8 cellular contexts compared by ENCODE assay signal in the genomic region with DNA sequence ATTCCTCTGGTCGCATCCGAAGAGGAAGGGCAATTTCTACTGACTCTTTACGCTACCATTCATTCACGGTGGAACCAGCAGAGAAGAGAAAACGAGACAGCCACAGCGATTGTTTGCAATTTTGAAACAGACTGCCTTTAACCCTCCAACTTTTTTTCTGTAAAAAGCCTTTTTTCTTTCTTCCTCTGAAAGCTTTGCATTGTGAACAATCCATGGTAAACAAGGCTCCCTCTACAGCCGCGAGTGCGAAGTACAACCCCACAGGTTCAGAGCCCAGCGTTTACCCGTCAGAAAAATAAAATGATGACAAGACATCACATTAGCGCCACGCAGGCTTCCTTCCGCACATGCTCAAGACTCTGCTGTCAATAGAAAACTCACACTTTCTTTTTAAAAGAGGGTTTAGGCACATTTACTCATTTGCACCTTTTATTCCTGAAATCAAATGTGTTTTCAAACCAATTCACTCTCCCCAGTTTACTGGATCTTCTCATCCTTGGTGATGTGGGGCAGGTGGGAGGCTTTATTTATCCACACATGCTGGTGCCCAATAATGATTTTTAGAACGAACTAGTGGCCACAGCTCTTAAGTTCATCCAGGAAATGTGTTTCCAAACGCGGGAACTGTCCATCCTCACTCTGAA.
DNase-seq lines count a peak whose midpoint lies in the region; ATAC-seq and TF ChIP-seq lines count a peak whose summit lies in the region.

No MANE protein-coding gene starts in this region.

- peaks cover 28% of the 10 kb centered on the region for H3K4me1 Mint-ChIP-seq in activated CD4-positive, alpha-beta T cell treated with anti-CD3 and anti-CD28 coated beads, Interleukin-2, amount 10 ng/mL, durations not matched to agents 7 days and 5 days

- no peaks in the 10 kb centered on the region for H3K9me3 Mint-ChIP-seq in activated CD4-positive, alpha-beta T cell treated with anti-CD3 and anti-CD28 coated beads, Interleukin-2, amount 10 ng/mL, durations not matched to agents 7 days and 5 days

- H3K27ac Mint-ChIP-seq in activated CD4-positive, alpha-beta T cell treated with anti-CD3 and anti-CD28 coated beads, Interleukin-2, amount 10 ng/mL, durations not matched to agents 7 days and 5 days: peak overlapping the region; percentile 87

- peak overlapping the region; percentile 79 for H3K4me3 Mint-ChIP-seq in activated CD4-positive, alpha-beta T cell treated with anti-CD3 and anti-CD28 coated beads, Interleukin-2, amount 10 ng/mL, durations not matched to agents 7 days and 5 days

- 2 to 4% methylated on average over 17 of the region's 17 CpGs for WGBS in lower leg skin, 2 donors

- intact Hi-C loops in lower leg skin (cut with DNase I; ENCODE audit: low total_unique reads): no loop called here

- H3K4me3 ChIP-seq in GM12875 (ENCODE audit: low read depth, low read length) (no peak overlapping the region), lower leg skin (ENCODE audit: low read depth, poor library complexity, severe bottlenecking) (no peak overlapping the region)

- CTCF ChIA-PET in activated CD4-positive, alpha-beta T cell treated with anti-CD3 and anti-CD28 coated beads, Interleukin-2, amount 10 ng/mL, durations not matched to agents 7 days and 5 days (lab: Charles Lee): interaction anchor here (0.8 to 1.1 kb wide), 2 partner anchors 437 to 746 kb away, joined by 3 to 4 read pairs; no protein-coding TSS in a partner anchor

- DNase-seq in NCI-H748 treated with DMSO at 0.1 percent for 48 hours (lab: John Stamatoyannopoulos, UW) (peak; percentile 62), dermis microvascular lymphatic vessel endothelial cell (ENCODE audit: low read depth in 2 of 2) (peak; percentile 75 to 90), lower leg skin (ENCODE audit: low spot score in 2 of 2) (peak; percentile 80 to 94)
- peak; percentile 88 for DNase-seq in activated CD4-positive, alpha-beta T cell treated with anti-CD3 and anti-CD28 coated beads, Interleukin-2, amount 10 ng/mL, durations not matched to agents 7 days and 5 days
- peak; percentile 71 to 85 for DNase-seq in stimulated activated CD4-positive, alpha-beta T cell treated with anti-CD3 and anti-CD28 coated beads, Interleukin-4, amount 100 ng/mL, for 4 hours

- H3K36me3 Mint-ChIP-seq in activated CD4-positive, alpha-beta T cell treated with anti-CD3 and anti-CD28 coated beads, Interleukin-2, amount 10 ng/mL, durations not matched to agents 7 days and 5 days (ENCODE audit: low read depth): peaks cover 20% of the 10 kb centered on the region

- POLR2A ChIA-PET in activated CD4-positive, alpha-beta T cell treated with anti-CD3 and anti-CD28 coated beads, Interleukin-2, amount 10 ng/mL, durations not matched to agents 7 days and 5 days (lab: Charles Lee): interaction anchor here (0.6 kb wide), 1 partner anchor 35 kb away, joined by 5 read pairs; no protein-coding TSS in a partner anchor

- no peak for TF ChIP-seq POLR2A in lower leg skin (IDR thresholded peaks at IDR 0.05)

- ATAC-seq in HG03460 (IDR thresholded peaks at IDR 0.05; ENCODE audit: unreplicated experiment) (peak; percentile 64), HG02852 (IDR thresholded peaks at IDR 0.05; ENCODE audit: unreplicated experiment) (no peak)

- no peaks in the 10 kb centered on the region for H3K27me3 Mint-ChIP-seq in activated CD4-positive, alpha-beta T cell treated with anti-CD3 and anti-CD28 coated beads, Interleukin-2, amount 10 ng/mL, durations not matched to agents 7 days and 5 days

- TF ChIP-seq CTCF in GM12875 (IDR thresholded peaks at IDR 0.05; ENCODE audit: borderline replicate concordance, insufficient read depth, low read depth, low read length): peak; percentile 74
- peak in 1 of 3 donors; percentile 49 for TF ChIP-seq CTCF in lower leg skin (IDR thresholded peaks at IDR 0.05)
